ENCODE assay signal across 9 cellular contexts in the genomic region with DNA sequence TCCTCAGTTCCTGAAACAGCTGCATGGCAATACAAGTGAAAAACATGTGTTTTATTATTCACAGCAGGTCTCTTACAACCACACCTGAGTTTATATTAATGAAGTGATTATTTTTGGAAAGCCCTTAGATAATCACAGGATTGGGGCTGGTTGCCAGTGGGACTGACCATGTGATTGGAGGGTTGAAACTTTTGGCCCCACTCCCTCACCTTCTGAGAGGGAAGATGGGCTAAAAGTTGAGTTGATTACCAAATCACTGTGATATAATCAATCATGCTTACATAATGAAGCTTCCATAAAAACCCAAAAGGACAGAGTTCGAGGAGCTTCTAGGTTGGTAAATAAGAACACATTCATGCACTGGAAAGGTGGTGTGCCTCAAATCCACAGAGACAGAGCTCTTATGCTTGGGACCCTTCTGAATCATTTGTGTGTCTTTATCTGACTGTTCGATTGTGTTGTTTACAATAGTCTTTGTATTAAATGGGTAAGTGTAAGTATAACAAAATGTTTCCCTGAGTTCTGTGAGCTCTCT.
"Had no signal": no experiment of that assay in that cellular context is flagged by ENCODE, and none has a peak within 500 bp of the region (broad histone marks: within the 10 kb centered on the region; RNA-seq: fewer than 3 reads in every experiment).

No MANE protein-coding gene starts in this region.

- H3K9ac ChIP-seq: GM23248 had no signal

- H3K9me3 ChIP-seq: HAP-1 had no signal

- H3K4me1 ChIP-seq: HAP-1 had no signal

- H3K36me3 ChIP-seq: HAP-1 had no signal

- H3K4me3 Mint-ChIP-seq: HFFc6, IgD-negative memory B cell had no signal

- H2AFZ ChIP-seq: GM23248 had no signal

- H3K36me3 Mint-ChIP-seq: IgD-negative memory B cell had no signal

- H3K27ac Mint-ChIP-seq: HFFc6, IgD-negative memory B cell had no signal

- ATAC-seq: HCT116 had no signal

- H3K4me3 ChIP-seq: GM23248, HAP-1 had no signal

- DNase-seq: GM23248, GOT3, H7, HFFc6, KG1 had no signal

- FAIRE-seq: HTR-8/SVneo had no signal

- H3K27ac ChIP-seq: GM23248 had no signal
